ENCODE assay signal across 8 cellular contexts in the genomic region with DNA sequence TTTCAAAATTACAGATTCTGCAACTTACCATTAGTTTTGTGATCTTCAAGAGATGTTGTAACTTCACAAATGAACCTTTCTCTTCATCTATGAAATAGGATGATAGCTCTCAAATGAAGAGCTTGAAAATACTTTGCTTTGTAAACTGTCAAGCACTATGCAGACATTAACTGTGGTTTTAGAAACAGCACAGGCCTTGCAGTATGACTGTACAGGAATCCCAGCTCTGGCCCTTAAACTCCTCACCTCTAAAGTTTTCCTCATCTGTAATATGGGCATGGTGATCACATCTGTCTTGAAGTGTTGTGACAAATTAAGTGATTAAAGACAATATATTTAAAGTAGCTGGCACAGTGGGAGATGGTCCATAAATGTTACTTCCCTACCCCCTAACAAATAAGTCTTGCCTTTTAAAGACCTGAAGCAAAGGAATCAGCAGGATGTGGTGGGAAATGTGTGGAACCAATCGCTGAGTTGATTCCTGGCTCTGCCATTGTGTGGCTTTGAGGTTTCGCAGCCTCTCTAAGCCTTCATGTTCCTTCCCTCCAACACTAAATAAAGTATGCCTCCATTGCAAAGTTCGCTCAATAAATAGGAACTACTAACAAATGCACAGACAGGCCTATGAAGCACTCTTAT. TPM values are rescaled to one million over a fixed set of nuclear protein-coding genes. Genes with fewer than 3 reads are reported as not detected.
A peak's percentile ranks its signal among the peaks of the same experiment; 100 is the strongest.
DNase-seq lines count a peak whose midpoint lies in the region; ATAC-seq and TF ChIP-seq lines count a peak whose summit lies in the region.

No MANE protein-coding gene starts in this region.

- H3K4me3 Mint-ChIP-seq in activated T-cell treated with anti-CD3 and anti-CD28 coated beads, Interleukin-2, amount 50 U/mL, for 72 hours: peak overlapping the region; percentile 90 to 91

- H3K4me3 ChIP-seq in right atrium auricular region: peak overlapping the region in 1 of 2 donors; percentile 58
- no peak overlapping the region for H3K4me3 ChIP-seq in lung
- H3K4me3 ChIP-seq in aorta (ENCODE audit: low read length in 2 of 2): no peak overlapping the region

- no peaks in the 10 kb centered on the region for H3K36me3 ChIP-seq in right atrium auricular region
- no peaks in the 10 kb centered on the region for H3K36me3 ChIP-seq in lung (ENCODE audit: control insufficient read depth in 2 of 2, insufficient read depth in 2 of 2, low read length in 2 of 2)
- H3K36me3 ChIP-seq in aorta (ENCODE audit: control insufficient read depth in 1 of 2, insufficient read depth in 2 of 2, low read length in 1 of 2): no peaks in the 10 kb centered on the region

- no peaks in the 10 kb centered on the region for H3K27me3 ChIP-seq in right atrium auricular region
- no peaks in the 10 kb centered on the region for H3K27me3 ChIP-seq in lung (ENCODE audit: control insufficient read depth, insufficient read depth)
- no peaks in the 10 kb centered on the region for H3K27me3 ChIP-seq in aorta (ENCODE audit: control insufficient read depth in 1 of 2, insufficient read depth in 2 of 2, low read length in 1 of 2)

- no peaks in the 10 kb centered on the region for H3K27me3 Mint-ChIP-seq in activated T-cell treated with anti-CD3 and anti-CD28 coated beads, Interleukin-2, amount 50 U/mL, for 72 hours (ENCODE audit: low read depth)

- peaks cover 78% of the 10 kb centered on the region for H3K4me1 Mint-ChIP-seq in activated T-cell treated with anti-CD3 and anti-CD28 coated beads, Interleukin-2, amount 50 U/mL, for 72 hours (ENCODE audit: low read depth)

- H3K27ac ChIP-seq in right atrium auricular region (peak overlapping the region; percentile 99 to 100), lung (ENCODE audit: low read depth in 1 of 2, low read length in 1 of 2) (peak overlapping the region; percentile 98 to 99), aorta (ENCODE audit: low read depth in 1 of 2, low read length in 2 of 2) (peak overlapping the region; percentile 2 to 81)

- H3K4me1 ChIP-seq in right atrium auricular region: peaks cover 0 to 40% of the 10 kb centered on the region in 2 donors
- H3K4me1 ChIP-seq in lung (ENCODE audit: control insufficient read depth in 2 of 2, insufficient read depth in 2 of 2, low read length in 2 of 2): peaks cover 8 to 9% of the 10 kb centered on the region in 2 donors
- H3K4me1 ChIP-seq in aorta (ENCODE audit: control insufficient read depth in 1 of 2, insufficient read depth in 2 of 2, low read length in 2 of 2): no peaks in the 10 kb centered on the region

- H3K9me3 Mint-ChIP-seq in activated T-cell treated with anti-CD3 and anti-CD28 coated beads, Interleukin-2, amount 50 U/mL, for 72 hours: no peaks in the 10 kb centered on the region

- ATAC-seq in activated T-cell treated with anti-CD3 and anti-CD28 coated beads, Interleukin-2, amount 50 U/mL, for 72 hours (replicated peaks in 1 of 2): peak; percentile 35 to 37
- ATAC-seq in lung (ENCODE audit: insufficient read depth, low FRiP score) (no peak), aorta (ENCODE audit: low FRiP score) (no peak), HG03457 (IDR thresholded peaks at IDR 0.05; ENCODE audit: unreplicated experiment) (no peak)

- no peak for DNase-seq in right atrium auricular region (ENCODE audit: low spot score)
- DNase-seq in cardiac septum (ENCODE audit: low spot score): no peak
- DNase-seq in activated T-cell treated with anti-CD3 and anti-CD28 coated beads, Interleukin-2, amount 50 U/mL, for 72 hours: peak; percentile 32 to 38
- DNase-seq in lung (ENCODE audit: low spot score): no peak
- DNase-seq in aorta: no peak
- no peak for DNase-seq in AG08396 (ENCODE audit: low spot score)
- DNase-seq in anterior cingulate cortex (lab: John Stamatoyannopoulos, UW): no peak

- H3K9me3 ChIP-seq in right atrium auricular region (no peaks in the 10 kb centered on the region), lung (ENCODE audit: control insufficient read depth in 2 of 2, insufficient read depth in 1 of 2, low read length in 1 of 2) (no peaks in the 10 kb centered on the region), aorta (ENCODE audit: control insufficient read depth, low read length) (no peaks in the 10 kb centered on the region)

- WGBS in lung, 2 donors: 16 to 58% methylated on average over 3 of the region's 3 CpGs
- 82 to 85% methylated on average over 3 of the region's 3 CpGs for WGBS in aorta, 2 donors

- intact Hi-C loops in cardiac septum (cut with DNase I): no loop called here
- intact Hi-C loops in aorta (cut with DNase I): no loop called here

- peak overlapping the region; percentile 82 for H3K27ac Mint-ChIP-seq in activated T-cell treated with anti-CD3 and anti-CD28 coated beads, Interleukin-2, amount 50 U/mL, for 72 hours

- no peaks in the 10 kb centered on the region for H3K36me3 Mint-ChIP-seq in activated T-cell treated with anti-CD3 and anti-CD28 coated beads, Interleukin-2, amount 50 U/mL, for 72 hours (ENCODE audit: insufficient read depth in 2 of 2)

- TF ChIP-seq CTCF in right atrium auricular region (IDR thresholded peaks at IDR 0.05) (no peak), lung (IDR thresholded peaks at IDR 0.05; ENCODE audit: control extremely low read depth, extremely low read depth) (no peak)

RNA-seq across cellular contexts. Expression of a gene that starts 5.5 kb away (rescaled TPM):
- total RNA-seq in right atrium auricular region (100 to 1,000 TPM; 261 to 319 TPM), cardiac septum (216 TPM), lung (100 to 1,000 TPM; 205 to 274 TPM), aorta (100 to 1,000 TPM; 230 to 244 TPM)
- 100 to 1,000 TPM; 437 to 541 TPM for total RNA-seq in activated T-cell treated with anti-CD3 and anti-CD28 coated beads, Interleukin-2, amount 50 U/mL, for 72 hours
- polyA plus RNA-seq in lung (100 to 1,000 TPM in 1 of 2 donors, 10 to 100 TPM in 1; 90.4 to 122 TPM), aorta (100 to 1,000 TPM in 1 of 2 donors, 10 to 100 TPM in 1; 72.0 to 147 TPM)

Comparison
In these comparisons a context has a peak if more than half of its experiments do, and no peak if none do; other contexts are left out.
1. DNase-seq: peak in activated T-cell treated with anti-CD3 and anti-CD28 coated beads, Interleukin-2, amount 50 U/mL, for 72 hours (2 of 2); none in right atrium auricular region (single experiment), cardiac septum (single experiment), lung (single experiment), aorta (0 of 2), AG08396 (single experiment) and anterior cingulate cortex (0 of 58).
2. H3K27ac ChIP-seq: peak in every context shown above with its lines; median percentile 100 in right atrium auricular region; 98 in lung; 42 in aorta.
3. ATAC-seq: peak in activated T-cell treated with anti-CD3 and anti-CD28 coated beads, Interleukin-2, amount 50 U/mL, for 72 hours (2 of 2); none in lung (single experiment), aorta (single experiment) and HG03457 (single experiment).